Comparison of ENCODE assay signal across 8 cellular contexts in genomic region chr16:2867987-2868789, GRCh38. TPM values are rescaled to one million over a fixed set of nuclear protein-coding genes. Genes with fewer than 3 reads are reported as not detected.
DNase-seq lines count a peak whose midpoint lies in the region; ATAC-seq and TF ChIP-seq lines count a peak whose summit lies in the region.

No MANE protein-coding gene starts in this region.

- H3K27ac ChIP-seq in adipose tissue (ENCODE audit: low read depth, low read length) (peak overlapping the region; percentile 51), heart left ventricle (peak overlapping the region; percentile 88 to 98 (median 94))

- no peaks in the 10 kb centered on the region for H3K4me1 Mint-ChIP-seq in type B pancreatic cell (ENCODE audit: unreplicated experiment)

- intact Hi-C loops in heart left ventricle (cut with DNase I): loop anchor here in 3 of 10 donors (1.0 to 10.0 kb wide), 3 partner anchors 26 to 83 kb away; partner anchors contain the start of gene PRSS33 (in 1 of the 3)

- ATAC-seq in HG02642 (IDR thresholded peaks at IDR 0.05; ENCODE audit: poor library complexity, unreplicated experiment) (peak; percentile 89), heart left ventricle (peak; percentile 96 to 99 (median 98))

- no peaks in the 10 kb centered on the region for H3K9me3 Mint-ChIP-seq in type B pancreatic cell

- peak overlapping the region; percentile 90 for H3K4me3 ChIP-seq in GM12864 (ENCODE audit: low read depth, low read length)
- peak overlapping the region; percentile 47 to 84 (median 72) for H3K4me3 ChIP-seq in heart left ventricle

- H3K4me3 Mint-ChIP-seq in type B pancreatic cell: peak overlapping the region; percentile 90

- H3K27me3 Mint-ChIP-seq in type B pancreatic cell: peaks cover 51% of the 10 kb centered on the region

- 0 to 1% (median 0%) methylated on average over 35 to 45 of the region's 45 CpGs for WGBS in adipose tissue, 3 donors
- WGBS in heart left ventricle, 4 donors: 1 to 2% (median 1%) methylated on average over 28 to 45 of the region's 45 CpGs

- H3K36me3 ChIP-seq in heart left ventricle: no peaks in the 10 kb centered on the region

- DNase-seq in GM12864 (ENCODE audit: low read depth) (peak; percentile 76), NCI-H128 (lab: John Stamatoyannopoulos, UW; ENCODE audit: unreplicated experiment) (peak; percentile 70), SW 1271 (lab: John Stamatoyannopoulos, UW) (peak; percentile 76 to 89), heart left ventricle (peak; percentile 93 to 97 (median 94)), pons (ENCODE audit: low spot score) (peak; percentile 87), type B pancreatic cell (ENCODE audit: extremely low spot score, unreplicated experiment) (peak; percentile 97)

- peak overlapping the region; percentile 87 for H3K27ac Mint-ChIP-seq in type B pancreatic cell

- TF ChIP-seq POLR2A in heart left ventricle (IDR thresholded peaks at IDR 0.05): peak in 1 of 2 donors; percentile 50

- H3K36me3 Mint-ChIP-seq in type B pancreatic cell: no peaks in the 10 kb centered on the region

- TF ChIP-seq CTCF in GM12864 (IDR thresholded peaks at IDR 0.05; ENCODE audit: low read depth, low read length, missing control alignments): peak; percentile 91
- peak; percentile 97 to 99 (median 98) for TF ChIP-seq CTCF in heart left ventricle (IDR thresholded peaks at IDR 0.05)
- peak; percentile 100 for TF ChIP-seq CTCF in type B pancreatic cell (conservative IDR thresholded peaks at IDR 0.05)

- peaks cover 0 to 16% (median 3%) of the 10 kb centered on the region in 12 donors for H3K4me1 ChIP-seq in heart left ventricle

- peaks cover 0 to 19% (median 0%) of the 10 kb centered on the region in 9 donors for H3K27me3 ChIP-seq in heart left ventricle

- no peaks in the 10 kb centered on the region for H3K9me3 ChIP-seq in heart left ventricle

RNA-seq across cellular contexts. Expression of gene PRSS22, which starts 10.2 kb away (rescaled TPM):
- 1 to 10 TPM in 2 of 3 donors, not detected in 1; 1.2 to 7.9 TPM for polyA plus RNA-seq in adipose tissue
- total RNA-seq in heart left ventricle: not detected
- not detected for polyA plus RNA-seq in heart left ventricle
- total RNA-seq in type B pancreatic cell (ENCODE audit: low replicate concordance): 42.5 and 56.8 TPM in 2 replicates

RNA-seq across cellular contexts. Expression of gene FLYWCH2, which starts 14.8 kb away (rescaled TPM):
- polyA plus RNA-seq in adipose tissue: 10 to 100 TPM; 15.8 to 43.1 (median 32.4) TPM
- 10 to 100 TPM; 20.1 to 64.1 (median 22.6) TPM for total RNA-seq in heart left ventricle
- 10 to 100 TPM; 35.3 to 53.4 TPM for polyA plus RNA-seq in heart left ventricle
- total RNA-seq in type B pancreatic cell (ENCODE audit: low replicate concordance): 43.1 and 45.9 TPM in 2 replicates

RNA-seq across cellular contexts. Expression of gene ZG16B, which starts 38.1 kb away (rescaled TPM):
- polyA plus RNA-seq in adipose tissue (1 to 10 TPM in 1 of 3 donors, under 1 TPM in 1, not detected in 1; 0.18 to 2.4 TPM), heart left ventricle (not detected)
- total RNA-seq in heart left ventricle (1 to 10 TPM in 1 of 9 donors, under 1 TPM in 1, not detected in 7; 0.50 to 3.0 TPM), type B pancreatic cell (ENCODE audit: low replicate concordance) (1.5 and 1.7 TPM in 2 replicates)

RNA-seq across cellular contexts. Expression of gene FLYWCH1, which starts 43.5 kb away (rescaled TPM):
- polyA plus RNA-seq in adipose tissue (10 to 100 TPM in 2 of 3 donors, 1 to 10 TPM in 1; 8.8 to 23.7 (median 20.9) TPM), heart left ventricle (10 to 100 TPM; 28.3 to 29.1 TPM)
- total RNA-seq in heart left ventricle (10 to 100 TPM; 26.3 to 48.4 (median 34.2) TPM), type B pancreatic cell (ENCODE audit: low replicate concordance) (17.8 and 28.6 TPM in 2 replicates)

RNA-seq across cellular contexts. Expression of gene PRSS21, which starts 51.2 kb away (rescaled TPM):
- polyA plus RNA-seq in adipose tissue (under 1 TPM in 2 of 3 donors, not detected in 1; 0.39 to 0.77 TPM), heart left ventricle (not detected)
- total RNA-seq in heart left ventricle (not detected), type B pancreatic cell (ENCODE audit: low replicate concordance) (not detected in 2 replicates)

Comparison
In these comparisons a context has a peak if more than half of its experiments do, and no peak if none do; other contexts are left out.
1. Peak in every context shown above with its lines: DNase-seq, ATAC-seq, H3K4me3 ChIP-seq and H3K27ac ChIP-seq.
2. RNA of gene PRSS22, which starts 10.2 kb away (total RNA-seq): 42.5 to 56.8 TPM in type B pancreatic cell; not detected in heart left ventricle; every median in the first group is over 10 times any median in the second.